1 cellular context compared by ENCODE assay signal in the genomic region with DNA sequence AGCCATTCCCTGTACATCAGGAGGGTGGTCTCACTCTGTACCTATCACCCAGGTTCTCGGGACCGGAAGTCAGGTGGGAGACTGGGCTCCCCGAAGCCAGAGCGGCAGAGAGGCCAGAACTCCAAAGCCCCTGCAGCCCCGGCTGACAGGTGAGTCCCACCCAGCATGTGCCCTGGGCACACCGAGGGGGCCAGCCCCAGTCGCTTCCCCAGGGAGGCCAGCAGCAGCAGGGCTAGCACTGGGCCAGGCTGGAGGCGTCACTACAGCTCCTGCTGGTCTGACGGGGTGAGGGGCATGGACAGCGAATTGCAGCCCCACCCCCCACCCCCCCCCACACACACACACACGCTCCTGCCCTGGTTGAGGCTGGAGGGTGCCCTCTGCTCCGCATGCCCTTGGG.
A peak's percentile ranks its signal among the peaks of the same experiment; 100 is the strongest.
TF ChIP-seq lines count a peak whose summit lies in the region.

No MANE protein-coding gene starts in this region.

TF ChIP-seq in K562, 482 proteins besides CTCF, POLR2A, EP300 and RAD21:
- TF ChIP-seq, protein P1, sequence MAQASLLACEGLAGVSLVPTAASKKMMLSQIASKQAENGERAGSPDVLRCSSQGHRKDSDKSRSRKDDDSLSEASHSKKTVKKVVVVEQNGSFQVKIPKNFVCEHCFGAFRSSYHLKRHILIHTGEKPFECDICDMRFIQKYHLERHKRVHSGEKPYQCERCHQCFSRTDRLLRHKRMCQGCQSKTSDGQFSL (CRISPR knock-in tag; IDR thresholded peaks at IDR 0.05) = peak; percentile 80; the same call in 1 of the 2 replicates
- TF ChIP-seq, protein P1 (tag; IDR thresholded peaks at IDR 0.05) = peak in 1 of 2 experiments; percentile 57; a peak in 1 of 4 replicates
- TF ChIP-seq TAL1 (IDR thresholded peaks at IDR 0.05) = no peak
